In genomic region chr10:125896088-125896934, GRCh38 we compare ENCODE assay signal across 1 cellular context.
TF ChIP-seq lines count a peak whose summit lies in the region.

FANK1 (plus strand) TSS chr10:125896564; CDS start chr10:125896643, 79 bp downstream.

TF ChIP-seq in HEK293, 187 proteins besides CTCF, POLR2A, EP300 and RAD21 (continued from another document):
- peak; percentile 51 for TF ChIP-seq ZBTB11 (tag by site-specific recombination; conservative IDR thresholded peaks at IDR 0.05; ENCODE audit: low read depth)
- peak; percentile 18; the same call in 1 of the 2 replicates for TF ChIP-seq PBX3 (CRISPR knock-in tag; IDR thresholded peaks at IDR 0.05)
- peak; percentile 73 for TF ChIP-seq ZNF335 (tag by site-specific recombination; conservative IDR thresholded peaks at IDR 0.05)
- TF ChIP-seq PATZ1 (tag by site-specific recombination; IDR thresholded peaks at IDR 0.05), result 0 out of 2 replicates have a peak, but pooled peaks have one; percentile 19
- peak; percentile 36; the same call in 1 of the 2 replicates for TF ChIP-seq GLIS2 (tag by site-specific recombination; IDR thresholded peaks at IDR 0.05)
- peak; percentile 31; the same call in 1 of the 2 replicates for TF ChIP-seq ZNF501 (tag by site-specific recombination; IDR thresholded peaks at IDR 0.05)
